In the genomic region with DNA sequence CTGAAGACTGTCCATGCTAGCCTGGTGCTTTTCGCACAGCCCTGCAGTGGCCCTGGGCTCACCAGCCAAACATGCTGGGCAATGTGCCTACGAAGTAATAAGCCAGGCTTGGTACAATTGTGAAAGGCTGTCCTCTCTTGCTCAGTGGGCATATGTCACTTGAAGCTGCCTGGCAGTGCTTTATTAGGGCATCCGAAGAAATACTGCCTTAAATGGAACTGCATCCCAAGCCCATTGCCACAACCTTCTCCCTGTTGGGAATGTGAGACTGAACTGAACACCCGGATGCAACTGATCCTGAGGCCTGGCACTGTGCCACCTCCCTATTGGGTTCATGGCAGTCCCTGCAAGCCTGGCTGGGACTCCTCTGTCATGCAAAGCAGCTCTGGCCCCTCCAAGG, we compare ENCODE assay signal across 13 cellular contexts. TPM values are rescaled to one million over a fixed set of nuclear protein-coding genes. Genes with fewer than 3 reads are reported as not detected.
DNase-seq lines count a peak whose midpoint lies in the region; ATAC-seq, FAIRE-seq and TF ChIP-seq lines count a peak whose summit lies in the region.
"Had no signal": no experiment of that assay in that cellular context is flagged by ENCODE, and none has a peak within 500 bp of the region (broad histone marks: within the 10 kb centered on the region; RNA-seq: fewer than 3 reads in every experiment).

No MANE protein-coding gene starts in this region.

- TF ChIP-seq CTCF in gastroesophageal sphincter (IDR thresholded peaks at IDR 0.05): no peak
- no peak for TF ChIP-seq CTCF in foreskin keratinocyte (conservative IDR thresholded peaks at IDR 0.05)

- no peaks in the 10 kb centered on the region for H3K9me3 ChIP-seq in gastroesophageal sphincter
- H3K9me3 ChIP-seq: transverse colon had no signal

- FAIRE-seq in GM12892 (lab: Jason Lieb, UNC): no peak
- FAIRE-seq: HTR-8/SVneo had no signal

- H3K4me1 Mint-ChIP-seq in stimulated activated effector memory CD8-positive, alpha-beta T cell treated with anti-CD3 and anti-CD28 coated beads, Interleukin-12 subunit alpha, Interleukin-12 subunit beta, amount 100 ng/mL, for 72 hours: peaks cover 18% of the 10 kb centered on the region

- TF ChIP-seq EP300 in gastroesophageal sphincter (IDR thresholded peaks at IDR 0.05): no peak

- no peak overlapping the region for H3K4me3 Mint-ChIP-seq in stimulated activated effector memory CD8-positive, alpha-beta T cell treated with anti-CD3 and anti-CD28 coated beads, Interleukin-12 subunit alpha, Interleukin-12 subunit beta, amount 100 ng/mL, for 72 hours
- H3K4me3 Mint-ChIP-seq: activated T-cell treated with anti-CD3 and anti-CD28 coated beads, Interleukin-2, amount 50 U/mL, for 4 hours had no signal

- H3K27ac Mint-ChIP-seq in stimulated activated effector memory CD8-positive, alpha-beta T cell treated with anti-CD3 and anti-CD28 coated beads, Interleukin-12 subunit alpha, Interleukin-12 subunit beta, amount 100 ng/mL, for 72 hours: peak overlapping the region; percentile 1

- ATAC-seq in gastroesophageal sphincter: peak; percentile 26
- ATAC-seq in stimulated activated effector memory CD8-positive, alpha-beta T cell treated with anti-CD3 and anti-CD28 coated beads, Interleukin-12 subunit alpha, Interleukin-12 subunit beta, amount 100 ng/mL, for 72 hours: no peak
- ATAC-seq in foreskin keratinocyte: no peak
- ATAC-seq: activated T-cell treated with anti-CD3 and anti-CD28 coated beads, Interleukin-2, amount 50 U/mL, for 4 hours had no signal

- H3K27me3 ChIP-seq in gastroesophageal sphincter: no peaks in the 10 kb centered on the region
- H3K27me3 ChIP-seq in foreskin keratinocyte: no peaks in the 10 kb centered on the region
- H3K27me3 ChIP-seq: hepatocyte, transverse colon had no signal

- H3K4me3 ChIP-seq in gastroesophageal sphincter: no peak overlapping the region
- H3K4me3 ChIP-seq: hepatocyte, transverse colon had no signal

- DNase-seq in DMS79 treated with DMSO at 0.1 percent for 48 hours (lab: John Stamatoyannopoulos, UW): peak; percentile 31
- DNase-seq in DMS79 (lab: John Stamatoyannopoulos, UW): no peak
- DNase-seq in NCI-H446 treated with DMSO at 0.1 percent for 48 hours (lab: John Stamatoyannopoulos, UW): peak; percentile 63
- no peak for DNase-seq in stimulated activated effector memory CD8-positive, alpha-beta T cell treated with anti-CD3 and anti-CD28 coated beads, Interleukin-12 subunit alpha, Interleukin-12 subunit beta, amount 100 ng/mL, for 72 hours (ENCODE audit: low spot score in 2 of 2)
- DNase-seq in GM12892 (ENCODE audit: insufficient read length): no peak
- no peak for DNase-seq in foreskin keratinocyte
- DNase-seq in T-helper 1 cell: no peak
- DNase-seq: activated T-cell treated with anti-CD3 and anti-CD28 coated beads, Interleukin-2, amount 50 U/mL, for 4 hours; stimulated activated CD4-positive, alpha-beta T cell treated with anti-CD3 and anti-CD28 coated beads, Interleukin-4, amount 100 ng/mL, for 1 hour; transverse colon had no signal

- no peak for TF ChIP-seq POLR2A in gastroesophageal sphincter (IDR thresholded peaks at IDR 0.05)
- TF ChIP-seq POLR2A in GM12892 (IDR thresholded peaks at IDR 0.05; ENCODE audit: low read depth, low read length): no peak

- peaks cover 9% of the 10 kb centered on the region for H3K36me3 Mint-ChIP-seq in stimulated activated effector memory CD8-positive, alpha-beta T cell treated with anti-CD3 and anti-CD28 coated beads, Interleukin-12 subunit alpha, Interleukin-12 subunit beta, amount 100 ng/mL, for 72 hours

- 61% methylated on average over 2 of the region's 4 CpGs; no CpG with 5 or more reads in 1 of the 2 donors for WGBS in gastroesophageal sphincter (ENCODE audit: low coverage in 1 of 2), 2 donors

- peaks cover 0 to 58% of the 10 kb centered on the region in 2 donors for H3K36me3 ChIP-seq in gastroesophageal sphincter
- H3K36me3 ChIP-seq: transverse colon had no signal

- no peaks in the 10 kb centered on the region for H3K9me3 Mint-ChIP-seq in stimulated activated effector memory CD8-positive, alpha-beta T cell treated with anti-CD3 and anti-CD28 coated beads, Interleukin-12 subunit alpha, Interleukin-12 subunit beta, amount 100 ng/mL, for 72 hours
- H3K9me3 Mint-ChIP-seq: activated T-cell treated with anti-CD3 and anti-CD28 coated beads, Interleukin-2, amount 50 U/mL, for 4 hours had no signal

- H3K4me1 ChIP-seq in gastroesophageal sphincter: peaks cover 0 to 33% (median 0%) of the 10 kb centered on the region in 3 donors
- no peaks in the 10 kb centered on the region for H3K4me1 ChIP-seq in foreskin keratinocyte

- H3K27ac ChIP-seq in gastroesophageal sphincter: no peak overlapping the region
- H3K27ac ChIP-seq in foreskin keratinocyte: no peak overlapping the region
- H3K27ac ChIP-seq: hepatocyte, transverse colon had no signal

RNA-seq across cellular contexts. Expression of gene CAPG, which starts 15.9 kb away (rescaled TPM):
- total RNA-seq in gastroesophageal sphincter: 10 to 100 TPM; 42.2 to 69.2 (median 60.2) TPM
- 108 TPM for polyA plus RNA-seq in GM12892 (2012; ENCODE audit: missing spikeins)
- total RNA-seq in foreskin keratinocyte: 219 and 303 TPM in 2 replicates
- 267 and 379 TPM in 2 replicates for polyA plus RNA-seq in foreskin keratinocyte

RNA-seq across cellular contexts. Expression of gene SH2D6, which starts 24.3 kb away (rescaled TPM):
- not detected for total RNA-seq in gastroesophageal sphincter
- not detected for polyA plus RNA-seq in GM12892 (2012; ENCODE audit: missing spikeins)
- total RNA-seq in foreskin keratinocyte: 0.25 TPM in 1 of 2 replicates, not detected in the other
- 0.11 and 0.13 TPM in 2 replicates for polyA plus RNA-seq in foreskin keratinocyte

RNA-seq across cellular contexts. Expression of gene ELMOD3, which starts 39.7 kb away (rescaled TPM):
- total RNA-seq in gastroesophageal sphincter (10 to 100 TPM; 12.4 to 25.8 (median 18.0) TPM), foreskin keratinocyte (14.1 and 14.8 TPM in 2 replicates)
- polyA plus RNA-seq in GM12892 (2012; ENCODE audit: missing spikeins): 11.5 TPM
- 10.8 and 11.2 TPM in 2 replicates for polyA plus RNA-seq in foreskin keratinocyte

RNA-seq across cellular contexts. Expression of gene RETSAT, which starts 39.9 kb away (rescaled TPM):
- 10 to 100 TPM; 29.5 to 61.8 (median 44.9) TPM for total RNA-seq in gastroesophageal sphincter
- 21.8 TPM for polyA plus RNA-seq in GM12892 (2012; ENCODE audit: missing spikeins)
- total RNA-seq in foreskin keratinocyte: 38.4 and 42.0 TPM in 2 replicates
- 22.2 and 29.2 TPM in 2 replicates for polyA plus RNA-seq in foreskin keratinocyte

Comparison
In these comparisons a context has a peak if more than half of its experiments do, and no peak if none do; other contexts are left out.
1. DNase-seq: peak in DMS79 treated with DMSO at 0.1 percent for 48 hours (single experiment) and NCI-H446 treated with DMSO at 0.1 percent for 48 hours (single experiment); none in DMS79 (single experiment), stimulated activated effector memory CD8-positive, alpha-beta T cell treated with anti-CD3 and anti-CD28 coated beads, Interleukin-12 subunit alpha, Interleukin-12 subunit beta, amount 100 ng/mL, for 72 hours (0 of 2), GM12892 (single experiment), foreskin keratinocyte (0 of 2) and T-helper 1 cell (0 of 5).